In the genomic region with DNA sequence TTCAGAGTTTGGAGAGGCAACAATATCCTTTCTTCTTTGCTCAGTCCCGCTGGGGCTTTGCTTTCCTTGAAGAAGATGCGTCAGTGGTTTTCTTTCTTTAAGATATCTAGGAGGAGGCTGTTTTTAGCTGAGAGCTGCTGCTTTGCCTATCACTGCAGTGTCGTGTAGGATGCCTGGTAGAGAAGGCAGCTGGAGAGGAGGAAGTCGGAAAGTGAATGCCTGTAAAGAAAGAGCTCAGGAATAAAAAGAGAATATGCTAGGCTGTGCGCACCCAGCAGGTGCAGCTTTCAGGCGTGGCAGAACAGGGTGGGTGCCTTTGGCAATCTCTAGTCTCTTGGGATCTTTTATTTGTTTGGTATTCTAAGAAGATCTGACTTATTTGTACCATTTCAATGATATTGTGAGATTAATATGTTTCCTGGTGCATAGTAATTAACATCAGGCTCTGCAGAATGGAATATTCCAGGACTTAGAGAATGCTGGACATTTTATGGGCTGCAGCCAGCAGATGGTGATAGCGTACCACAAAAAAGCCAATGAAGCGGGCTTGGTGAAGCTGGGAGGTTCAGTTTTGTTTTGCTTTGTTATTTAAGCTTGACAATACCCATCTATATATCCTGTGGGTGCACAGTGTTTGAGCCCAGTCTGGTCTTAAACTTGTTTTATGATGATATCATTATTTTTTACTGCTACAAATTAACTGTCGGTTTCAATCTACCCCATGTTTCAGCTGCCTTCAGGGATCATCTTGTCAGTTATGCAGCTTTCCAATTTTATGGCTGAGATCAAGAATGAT, we compare ENCODE assay signal across 8 cellular contexts. TPM values are rescaled to one million over a fixed set of nuclear protein-coding genes. Genes with fewer than 3 reads are reported as not detected.
DNase-seq lines count a peak whose midpoint lies in the region; ATAC-seq and TF ChIP-seq lines count a peak whose summit lies in the region.

No MANE protein-coding gene starts in this region.

- POLR2A ChIA-PET in activated CD8-positive, alpha-beta T cell treated with anti-CD3 and anti-CD28 coated beads for 36 hours (lab: Charles Lee) = no interaction called here

- H3K9me3 Mint-ChIP-seq in activated CD8-positive, alpha-beta T cell treated with anti-CD3 and anti-CD28 coated beads for 36 hours = no peaks in the 10 kb centered on the region
- no peaks in the 10 kb centered on the region for H3K9me3 Mint-ChIP-seq in nephron progenitor cell

- DNase-seq in CD1c-positive myeloid dendritic cell (ENCODE audit: extremely low spot score) (peak; percentile 61), NCI-H2227 treated with DMSO at 0.1 percent for 48 hours (lab: John Stamatoyannopoulos, UW) (peak; percentile 85), fibroblast of mammary gland (ENCODE audit: low read depth) (peak; percentile 77), nephron progenitor cell (peak; percentile 61), ureter (ENCODE audit: low spot score) (peak; percentile 65)
- peak; percentile 52 for DNase-seq in activated CD8-positive, alpha-beta T cell treated with anti-CD3 and anti-CD28 coated beads for 36 hours

- no peak overlapping the region for H3K4me3 Mint-ChIP-seq in activated CD8-positive, alpha-beta T cell treated with anti-CD3 and anti-CD28 coated beads for 36 hours
- H3K4me3 Mint-ChIP-seq in nephron progenitor cell = no peak overlapping the region

- no peaks in the 10 kb centered on the region for H3K36me3 Mint-ChIP-seq in activated CD8-positive, alpha-beta T cell treated with anti-CD3 and anti-CD28 coated beads for 36 hours (ENCODE audit: low read depth)
- H3K36me3 Mint-ChIP-seq in nephron progenitor cell (ENCODE audit: low read depth) = no peaks in the 10 kb centered on the region

- H3K4me3 ChIP-seq in fibroblast of mammary gland (ENCODE audit: control insufficient read depth, low read depth, low read length) = no peak overlapping the region

- ATAC-seq in GM18873 (IDR thresholded peaks at IDR 0.05; ENCODE audit: low FRiP score, unreplicated experiment) = peak; percentile 71
- ATAC-seq in HG03139 (IDR thresholded peaks at IDR 0.05; ENCODE audit: unreplicated experiment) = peak; percentile 75
- ATAC-seq in activated CD8-positive, alpha-beta T cell treated with anti-CD3 and anti-CD28 coated beads for 36 hours = no peak

- no peaks in the 10 kb centered on the region for H3K4me1 Mint-ChIP-seq in activated CD8-positive, alpha-beta T cell treated with anti-CD3 and anti-CD28 coated beads for 36 hours (ENCODE audit: low read depth)
- H3K4me1 Mint-ChIP-seq in nephron progenitor cell = no peaks in the 10 kb centered on the region

- intact Hi-C loops in activated CD8-positive, alpha-beta T cell treated with anti-CD3 and anti-CD28 coated beads for 36 hours (cut with micrococcal nuclease) = loop anchor here (2.0 kb wide), 1 partner anchor 351 kb away; no protein-coding TSS in a partner anchor

- H3K27ac Mint-ChIP-seq in activated CD8-positive, alpha-beta T cell treated with anti-CD3 and anti-CD28 coated beads for 36 hours = no peak overlapping the region
- no peak overlapping the region for H3K27ac Mint-ChIP-seq in nephron progenitor cell

- H3K27me3 Mint-ChIP-seq in activated CD8-positive, alpha-beta T cell treated with anti-CD3 and anti-CD28 coated beads for 36 hours = peaks cover 12% of the 10 kb centered on the region
- no peaks in the 10 kb centered on the region for H3K27me3 Mint-ChIP-seq in nephron progenitor cell (ENCODE audit: low read depth, poor library complexity)

- peak; percentile 63 for TF ChIP-seq CTCF in activated CD8-positive, alpha-beta T cell treated with anti-CD3 and anti-CD28 coated beads for 36 hours (IDR thresholded peaks at IDR 0.05)
- TF ChIP-seq CTCF in fibroblast of mammary gland (conservative IDR thresholded peaks at IDR 0.05; ENCODE audit: control insufficient read depth, insufficient read depth, low read depth, low read length) (peak; percentile 92), nephron progenitor cell (IDR thresholded peaks at IDR 0.05) (peak; percentile 85)

- CTCF ChIA-PET in activated CD8-positive, alpha-beta T cell treated with anti-CD3 and anti-CD28 coated beads for 36 hours (lab: Charles Lee) = interaction anchor here (0.6 to 2.5 kb wide), 25 partner anchors 9 to 351 kb away, joined by 3 to 64 read pairs (median 4); a partner anchor contains a TSS

RNA-seq across cellular contexts. Expression of a gene that starts 34.9 kb away (rescaled TPM):
- total RNA-seq in activated CD8-positive, alpha-beta T cell treated with anti-CD3 and anti-CD28 coated beads for 36 hours = not detected
- total RNA-seq in ureter = 52.4 TPM

Comparison
In these comparisons a context has a peak if more than half of its experiments do, and no peak if none do; other contexts are left out.
1. RNA of a gene that starts 34.9 kb away (total RNA-seq): 52.4 TPM in ureter (single experiment); not detected in activated CD8-positive, alpha-beta T cell treated with anti-CD3 and anti-CD28 coated beads for 36 hours; every median in the first group is over 10 times any median in the second.
2. Peak in every context shown above with its lines, with median percentiles within 50 percentile points of each other: DNase-seq and CTCF ChIP-seq.